1 cellular context compared by ENCODE assay signal in the genomic region with DNA sequence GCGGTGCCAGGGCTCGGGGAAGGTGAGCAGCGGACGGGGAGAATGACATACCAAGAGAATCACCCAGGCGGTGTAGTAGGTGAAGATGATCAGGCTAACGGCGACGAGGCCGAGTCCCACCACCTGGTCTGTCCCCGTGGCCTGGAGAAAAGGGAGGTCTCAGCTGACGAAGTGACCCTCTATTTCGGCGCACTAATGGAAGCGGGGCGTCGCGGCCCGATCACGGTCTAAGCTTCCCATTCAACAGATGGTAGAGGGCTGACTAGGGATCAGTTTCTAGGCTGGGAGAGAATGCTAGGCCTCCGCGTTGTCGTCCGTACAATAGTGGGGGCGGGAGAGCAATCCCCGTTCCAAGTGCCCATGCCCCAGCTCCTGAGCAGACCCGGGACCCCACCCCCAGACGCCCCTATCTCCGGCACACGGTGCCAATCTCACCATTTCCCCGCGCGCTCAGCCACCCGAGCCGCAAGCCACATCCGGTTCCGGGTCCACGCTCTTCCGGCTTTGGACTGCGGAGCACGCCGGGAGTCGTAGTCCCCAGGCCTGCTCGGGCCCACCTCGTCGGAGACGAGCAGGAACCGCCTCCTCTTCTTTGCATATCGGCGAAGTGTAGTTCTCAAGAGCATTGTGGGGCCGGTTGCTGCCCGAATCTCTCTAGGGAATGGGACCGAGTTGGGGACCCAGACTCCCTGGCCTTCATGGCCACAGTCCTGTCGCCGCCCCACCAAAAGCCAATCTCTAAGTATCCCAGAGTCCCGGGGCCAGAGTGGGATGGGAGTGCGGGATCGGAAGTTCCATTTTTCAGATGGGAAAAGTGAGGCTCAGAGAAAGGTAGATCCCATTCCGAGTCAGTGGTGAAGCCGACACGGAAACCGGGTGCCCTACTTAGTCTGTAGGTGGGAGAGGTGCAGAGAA.
TF ChIP-seq lines count a peak whose summit lies in the region.

A gene with protein sequence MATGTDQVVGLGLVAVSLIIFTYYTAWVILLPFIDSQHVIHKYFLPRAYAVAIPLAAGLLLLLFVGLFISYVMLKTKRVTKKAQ (minus strand): TSS at position 472 of the 915 bp plus-strand sequence. CDS start 34 bp downstream, at position 438.

TF ChIP-seq in HepG2, 621 proteins besides CTCF, POLR2A, EP300 and RAD21 (continued from another document and continues in another):
- TF ChIP-seq SMYD3 (CRISPR knock-in tag; IDR thresholded peaks at IDR 0.05), result no peak
- TF ChIP-seq CENPT (CRISPR knock-in tag; IDR thresholded peaks at IDR 0.05; ENCODE audit: low read depth), result 0 out of 2 replicates have a peak, but pooled peaks have one; percentile 33
- no peak for TF ChIP-seq SMARCE1 (IDR thresholded peaks at IDR 0.05; ENCODE audit: borderline replicate concordance)
- no peak for TF ChIP-seq ZNF160 (CRISPR knock-in tag; IDR thresholded peaks at IDR 0.05)
- TF ChIP-seq YEATS2 (CRISPR knock-in tag; IDR thresholded peaks at IDR 0.05; ENCODE audit: borderline replicate concordance), result peak; percentile 62; the same call in 1 of the 2 replicates
- peak; percentile 83; the same call in 1 of the 2 replicates for TF ChIP-seq TFDP1 (CRISPR knock-in tag; IDR thresholded peaks at IDR 0.05; ENCODE audit: borderline replicate concordance)
- no peak for TF ChIP-seq TAF15 (IDR thresholded peaks at IDR 0.05; ENCODE audit: low read depth, low read length, poor library complexity, severe bottlenecking)
- TF ChIP-seq EEA1 (CRISPR knock-in tag; IDR thresholded peaks at IDR 0.05; ENCODE audit: borderline replicate concordance), result peak; percentile 37; the same call in 1 of the 2 replicates
- no peak for TF ChIP-seq MIXL1 (CRISPR knock-in tag; IDR thresholded peaks at IDR 0.05)
- no peak for TF ChIP-seq ATAD3A (CRISPR knock-in tag; IDR thresholded peaks at IDR 0.05)
- TF ChIP-seq SYNCRIP (IDR thresholded peaks at IDR 0.05; ENCODE audit: insufficient read depth, low read depth, low read length), result no peak
- TF ChIP-seq MEIS1 (CRISPR knock-in tag; IDR thresholded peaks at IDR 0.05; ENCODE audit: borderline replicate concordance), result no peak
- TF ChIP-seq THAP8 (CRISPR knock-in tag; IDR thresholded peaks at IDR 0.05; ENCODE audit: borderline replicate concordance), result 0 out of 2 replicates have a peak, but pooled peaks have one; percentile 46
- no peak for TF ChIP-seq KDM6A (CRISPR knock-in tag; IDR thresholded peaks at IDR 0.05; ENCODE audit: low read depth)
- TF ChIP-seq, protein P1, sequence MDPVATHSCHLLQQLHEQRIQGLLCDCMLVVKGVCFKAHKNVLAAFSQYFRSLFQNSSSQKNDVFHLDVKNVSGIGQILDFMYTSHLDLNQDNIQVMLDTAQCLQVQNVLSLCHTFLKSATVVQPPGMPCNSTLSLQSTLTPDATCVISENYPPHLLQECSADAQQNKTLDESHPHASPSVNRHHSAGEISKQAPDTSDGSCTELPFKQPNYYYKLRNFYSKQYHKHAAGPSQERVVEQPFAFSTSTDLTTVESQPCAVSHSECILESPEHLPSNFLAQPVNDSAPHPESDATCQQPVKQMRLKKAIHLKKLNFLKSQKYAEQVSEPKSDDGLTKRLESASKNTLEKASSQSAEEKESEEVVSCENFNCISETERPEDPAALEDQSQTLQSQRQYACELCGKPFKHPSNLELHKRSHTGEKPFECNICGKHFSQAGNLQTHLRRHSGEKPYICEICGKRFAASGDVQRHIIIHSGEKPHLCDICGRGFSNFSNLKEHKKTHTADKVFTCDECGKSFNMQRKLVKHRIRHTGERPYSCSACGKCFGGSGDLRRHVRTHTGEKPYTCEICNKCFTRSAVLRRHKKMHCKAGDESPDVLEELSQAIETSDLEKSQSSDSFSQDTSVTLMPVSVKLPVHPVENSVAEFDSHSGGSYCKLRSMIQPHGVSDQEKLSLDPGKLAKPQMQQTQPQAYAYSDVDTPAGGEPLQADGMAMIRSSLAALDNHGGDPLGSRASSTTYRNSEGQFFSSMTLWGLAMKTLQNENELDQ (CRISPR knock-in tag; IDR thresholded peaks at IDR 0.05; ENCODE audit: borderline replicate concordance), result no peak
- peak; percentile 26; the same call in 1 of the 2 replicates for TF ChIP-seq CHCHD3 (CRISPR knock-in tag; IDR thresholded peaks at IDR 0.05)
- TF ChIP-seq ZBTB8A (CRISPR knock-in tag; IDR thresholded peaks at IDR 0.05; ENCODE audit: borderline replicate concordance, low read depth), result no peak
- TF ChIP-seq, protein P2, sequence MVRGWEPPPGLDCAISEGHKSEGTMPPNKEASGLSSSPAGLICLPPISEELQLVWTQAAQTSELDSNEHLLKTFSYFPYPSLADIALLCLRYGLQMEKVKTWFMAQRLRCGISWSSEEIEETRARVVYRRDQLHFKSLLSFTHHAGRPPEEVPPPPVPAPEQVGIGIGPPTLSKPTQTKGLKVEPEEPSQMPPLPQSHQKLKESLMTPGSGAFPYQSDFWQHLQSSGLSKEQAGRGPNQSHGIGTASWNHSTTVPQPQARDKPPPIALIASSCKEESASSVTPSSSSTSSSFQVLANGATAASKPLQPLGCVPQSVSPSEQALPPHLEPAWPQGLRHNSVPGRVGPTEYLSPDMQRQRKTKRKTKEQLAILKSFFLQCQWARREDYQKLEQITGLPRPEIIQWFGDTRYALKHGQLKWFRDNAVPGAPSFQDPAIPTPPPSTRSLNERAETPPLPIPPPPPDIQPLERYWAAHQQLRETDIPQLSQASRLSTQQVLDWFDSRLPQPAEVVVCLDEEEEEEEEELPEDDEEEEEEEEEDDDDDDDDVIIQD (CRISPR knock-in tag; IDR thresholded peaks at IDR 0.05; ENCODE audit: low read depth), result no peak
- no peak for TF ChIP-seq ZNF670 (CRISPR knock-in tag; IDR thresholded peaks at IDR 0.05; ENCODE audit: borderline replicate concordance)
- TF ChIP-seq ZNF512B (CRISPR knock-in tag; IDR thresholded peaks at IDR 0.05; ENCODE audit: borderline replicate concordance), result no peak
- no peak for TF ChIP-seq NBN (conservative IDR thresholded peaks at IDR 0.05)
- TF ChIP-seq, protein P3, sequence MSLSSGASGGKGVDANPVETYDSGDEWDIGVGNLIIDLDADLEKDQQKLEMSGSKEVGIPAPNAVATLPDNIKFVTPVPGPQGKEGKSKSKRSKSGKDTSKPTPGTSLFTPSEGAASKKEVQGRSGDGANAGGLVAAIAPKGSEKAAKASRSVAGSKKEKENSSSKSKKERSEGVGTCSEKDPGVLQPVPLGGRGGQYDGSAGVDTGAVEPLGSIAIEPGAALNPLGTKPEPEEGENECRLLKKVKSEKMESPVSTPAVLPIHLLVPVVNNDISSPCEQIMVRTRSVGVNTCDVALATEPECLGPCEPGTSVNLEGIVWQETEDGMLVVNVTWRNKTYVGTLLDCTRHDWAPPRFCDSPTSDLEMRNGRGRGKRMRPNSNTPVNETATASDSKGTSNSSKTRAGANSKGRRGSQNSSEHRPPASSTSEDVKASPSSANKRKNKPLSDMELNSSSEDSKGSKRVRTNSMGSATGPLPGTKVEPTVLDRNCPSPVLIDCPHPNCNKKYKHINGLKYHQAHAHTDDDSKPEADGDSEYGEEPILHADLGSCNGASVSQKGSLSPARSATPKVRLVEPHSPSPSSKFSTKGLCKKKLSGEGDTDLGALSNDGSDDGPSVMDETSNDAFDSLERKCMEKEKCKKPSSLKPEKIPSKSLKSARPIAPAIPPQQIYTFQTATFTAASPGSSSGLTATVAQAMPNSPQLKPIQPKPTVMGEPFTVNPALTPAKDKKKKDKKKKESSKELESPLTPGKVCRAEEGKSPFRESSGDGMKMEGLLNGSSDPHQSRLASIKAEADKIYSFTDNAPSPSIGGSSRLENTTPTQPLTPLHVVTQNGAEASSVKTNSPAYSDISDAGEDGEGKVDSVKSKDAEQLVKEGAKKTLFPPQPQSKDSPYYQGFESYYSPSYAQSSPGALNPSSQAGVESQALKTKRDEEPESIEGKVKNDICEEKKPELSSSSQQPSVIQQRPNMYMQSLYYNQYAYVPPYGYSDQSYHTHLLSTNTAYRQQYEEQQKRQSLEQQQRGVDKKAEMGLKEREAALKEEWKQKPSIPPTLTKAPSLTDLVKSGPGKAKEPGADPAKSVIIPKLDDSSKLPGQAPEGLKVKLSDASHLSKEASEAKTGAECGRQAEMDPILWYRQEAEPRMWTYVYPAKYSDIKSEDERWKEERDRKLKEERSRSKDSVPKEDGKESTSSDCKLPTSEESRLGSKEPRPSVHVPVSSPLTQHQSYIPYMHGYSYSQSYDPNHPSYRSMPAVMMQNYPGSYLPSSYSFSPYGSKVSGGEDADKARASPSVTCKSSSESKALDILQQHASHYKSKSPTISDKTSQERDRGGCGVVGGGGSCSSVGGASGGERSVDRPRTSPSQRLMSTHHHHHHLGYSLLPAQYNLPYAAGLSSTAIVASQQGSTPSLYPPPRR (CRISPR knock-in tag; IDR thresholded peaks at IDR 0.05; ENCODE audit: borderline replicate concordance), result no peak
- TF ChIP-seq ARID5B (CRISPR knock-in tag; IDR thresholded peaks at IDR 0.05), result peak; percentile 23; the same call in 1 of the 2 replicates
- no peak for TF ChIP-seq CEBPG (CRISPR knock-in tag; IDR thresholded peaks at IDR 0.05)
- TF ChIP-seq ZNF83 (CRISPR knock-in tag; IDR thresholded peaks at IDR 0.05; ENCODE audit: borderline replicate concordance), result peak; percentile 73; the same call in 1 of the 2 replicates
- no peak for TF ChIP-seq SP5 (CRISPR knock-in tag; IDR thresholded peaks at IDR 0.05; ENCODE audit: borderline replicate concordance, low read depth)
- TF ChIP-seq MAFF (IDR thresholded peaks at IDR 0.05; ENCODE audit: low read depth, low read length), result no peak
- TF ChIP-seq GMEB2 (CRISPR knock-in tag; IDR thresholded peaks at IDR 0.05; ENCODE audit: low read depth), result no peak
